21 cellular contexts compared by ENCODE assay signal in genomic region chr4:111449657-111450056, GRCh38.
"Had no signal": no experiment of that assay in that cellular context is flagged by ENCODE, and none has a peak within 500 bp of the region (broad histone marks: within the 10 kb centered on the region; RNA-seq: fewer than 3 reads in every experiment).

No MANE protein-coding gene starts in this region.

- ATAC-seq: left cardiac atrium; left ventricle myocardium superior; naive thymus-derived CD4-positive, alpha-beta T cell; sciatic nerve; stimulated activated memory B cell treated with anti-CD40 and anti-IgM and Interleukin-4, amounts not matched to agents 10 μg/mL and 1 μg/mL and 100 μg/mL, for 72 hours; upper lobe of right lung had no signal

- H3K4me1 ChIP-seq: esophagus muscularis mucosa, spleen, tibial artery, upper lobe of right lung, vagina had no signal

- H3K27ac ChIP-seq: dorsolateral prefrontal cortex, esophagus muscularis mucosa, neutrophil, spleen, tibial artery, upper lobe of right lung, vagina had no signal

- H3K4me3 ChIP-seq: dorsolateral prefrontal cortex, esophagus muscularis mucosa, lung, spleen, tibial artery, upper lobe of right lung, vagina had no signal

- DNase-seq: cortex of kidney; dorsolateral prefrontal cortex; effector CD8-positive, alpha-beta T cell; immature natural killer cell; kidney; left cardiac atrium; left ventricle myocardium superior; mesendoderm; naive thymus-derived CD4-positive, alpha-beta T cell; spleen; stimulated activated CD4-positive, alpha-beta T cell treated with anti-CD3 and anti-CD28 coated beads, Interleukin-15, amount 100 ng/mL, for 24 hours; stimulated activated CD4-positive, alpha-beta T cell treated with anti-CD3 and anti-CD28 coated beads, Interleukin-1b, Interleukin-23, amount 100 ng/mL, for 48 hours; stimulated activated CD4-positive, alpha-beta T cell treated with anti-CD3 and anti-CD28 coated beads, Interleukin-4, amount 100 ng/mL, for 24 hours; tibial artery; upper lobe of right lung had no signal

- H3K27me3 ChIP-seq: dorsolateral prefrontal cortex, esophagus muscularis mucosa, neutrophil, spleen, tibial artery, upper lobe of right lung, vagina had no signal

- H3K9me3 ChIP-seq: esophagus muscularis mucosa, neutrophil, spleen, tibial artery, upper lobe of right lung, vagina had no signal

- H3K36me3 ChIP-seq: esophagus muscularis mucosa, neutrophil, spleen, tibial artery, upper lobe of right lung, vagina had no signal
